Comparison of ENCODE assay signal across 18 cellular contexts in genomic region chr17:73069164-73069774, GRCh38. TPM values are rescaled to one million over a fixed set of nuclear protein-coding genes. Genes with fewer than 3 reads are reported as not detected.
DNase-seq lines count a peak whose midpoint lies in the region; ATAC-seq, FAIRE-seq and TF ChIP-seq lines count a peak whose summit lies in the region.
"Had no signal": no experiment of that assay in that cellular context is flagged by ENCODE, and none has a peak within 500 bp of the region (broad histone marks: within the 10 kb centered on the region; RNA-seq: fewer than 3 reads in every experiment).

No MANE protein-coding gene starts in this region.

- H3K4me2 ChIP-seq in HepG2 (ENCODE audit: low read depth, low read length) = peak overlapping the region; percentile 78

- no peak for TF ChIP-seq POLR2A in HepG2 (IDR thresholded peaks at IDR 0.05; ENCODE audit: insufficient read depth in 1 of 2, low read depth in 2 of 2, low read length in 2 of 2)
- TF ChIP-seq POLR2A in right lobe of liver (IDR thresholded peaks at IDR 0.05) = no peak
- no peak for TF ChIP-seq POLR2A in vagina (IDR thresholded peaks at IDR 0.05)
- no peak for TF ChIP-seq POLR2A in tibial nerve (IDR thresholded peaks at IDR 0.05)

- H4K20me1 ChIP-seq in HepG2 (ENCODE audit: insufficient read depth, low read length) = no peaks in the 10 kb centered on the region

- peaks cover 58% of the 10 kb centered on the region for H3K4me1 ChIP-seq in HepG2 (ENCODE audit: insufficient read depth, low read length)
- no peaks in the 10 kb centered on the region for H3K4me1 ChIP-seq in right lobe of liver
- H3K4me1 ChIP-seq in vagina = peaks cover 40% of the 10 kb centered on the region
- peaks cover 10% of the 10 kb centered on the region for H3K4me1 ChIP-seq in SJCRH30
- peaks cover 0 to 13% (median 3%) of the 10 kb centered on the region in 4 donors for H3K4me1 ChIP-seq in tibial nerve
- H3K4me1 ChIP-seq: upper lobe of right lung had no signal

- H3K9me3 ChIP-seq in HepG2 (ENCODE audit: low read length) (no peaks in the 10 kb centered on the region), right lobe of liver (no peaks in the 10 kb centered on the region), vagina (no peaks in the 10 kb centered on the region), SJCRH30 (replicated peaks) (no peaks in the 10 kb centered on the region), tibial nerve (no peaks in the 10 kb centered on the region)
- H3K9me3 ChIP-seq: left lung, upper lobe of right lung had no signal

- peak overlapping the region; percentile 67 for H3K9ac ChIP-seq in HepG2 (ENCODE audit: insufficient read depth, low read depth, low read length)

- intact Hi-C loops in HepG2 (cut with micrococcal nuclease; ENCODE audit: unreplicated experiment) (no loop called here), right lobe of liver (cut with DNase I) (no loop called here), vagina (cut with DNase I) (no loop called here)

- TF ChIP-seq EP300 in HepG2 (IDR thresholded peaks at IDR 0.05; ENCODE audit: low read depth in 2 of 2, low read length in 2 of 2) (no peak), HepG2 (CRISPR knock-in tag; IDR thresholded peaks at IDR 0.05; ENCODE audit: borderline replicate concordance) (no peak), tibial nerve (IDR thresholded peaks at IDR 0.05) (no peak)

- no peak for FAIRE-seq in HepG2 (lab: Jason Lieb, UNC)
- FAIRE-seq: bronchial epithelial cell had no signal

- TF ChIP-seq RAD21 in HepG2 (CRISPR knock-in tag; IDR thresholded peaks at IDR 0.05) = no peak

- ATAC-seq in HepG2 (no peak), right lobe of liver (no peak)
- ATAC-seq: activated CD4-positive, CD25-positive, alpha-beta regulatory T cell treated with anti-CD3 and anti-CD28 coated beads, Interleukin-2, amount 50 U/mL, for 24 hours; stimulated activated naive B cell treated with anti-CD40 and anti-IgM and Interleukin-4, amounts not matched to agents 10 μg/mL and 1 μg/mL and 100 μg/mL, for 72 hours had no signal

- DNase-seq in HepG2 (ENCODE audit: low spot score) = peak; percentile 49
- no peak for DNase-seq in right lobe of liver
- peak; percentile 75 for DNase-seq in NCI-H2227 (lab: John Stamatoyannopoulos, UW; ENCODE audit: unreplicated experiment)
- peak; percentile 67 for DNase-seq in fibroblast of peridontal ligament (ENCODE audit: extremely low read depth)
- no peak for DNase-seq in vagina (ENCODE audit: extremely low spot score in 2 of 2)
- no peak for DNase-seq in SJCRH30
- no peak for DNase-seq in GF-D8 (lab: John Stamatoyannopoulos, UW)
- no peak for DNase-seq in tibial nerve (ENCODE audit: low spot score in 2 of 2)
- DNase-seq: CD8-positive, alpha-beta memory T cell; erythroblast; Karpas-422; left lung; NCI-H526; stimulated activated naive B cell treated with anti-CD40 and anti-IgM and Interleukin-4, amounts not matched to agents 10 μg/mL and 1 μg/mL and 100 μg/mL, for 72 hours; T-helper 9 cell; upper lobe of right lung had no signal

- in situ Hi-C loops in HepG2 (cut with HindIII; ENCODE audit: extremely low pct_ligation_motif_present, low pct_unique_long_range_greater_than_20kb) = no loop called here

- WGBS in HepG2 (ENCODE audit: low lambda C conversion rate) = 59% methylated on average over 5 of the region's 5 CpGs
- WGBS in right lobe of liver (ENCODE audit: insufficient coverage, low coverage, low lambda C conversion rate, missing lambda C conversion rate) = 66% methylated on average over 5 of the region's 5 CpGs
- WGBS in tibial nerve, 2 donors = 74 to 78% methylated on average over 5 of the region's 5 CpGs

- TF ChIP-seq CTCF in HepG2 (CRISPR knock-in tag; IDR thresholded peaks at IDR 0.05) (no peak), right lobe of liver (IDR thresholded peaks at IDR 0.05) (no peak), vagina (IDR thresholded peaks at IDR 0.05) (no peak), tibial nerve (IDR thresholded peaks at IDR 0.05) (no peak)

- no peaks in the 10 kb centered on the region for H3K79me2 ChIP-seq in HepG2 (ENCODE audit: insufficient read depth, low read length)

- POLR2A ChIA-PET in HepG2 (lab: Yijun Ruan, JAX) = interaction anchor here (1.7 to 2.1 kb wide), 2 partner anchors 21 to 23 kb away, joined by 5 to 6 read pairs; partner anchors contain the start of gene SLC39A11

- H3K4me3 ChIP-seq in HepG2 (replicated peaks in 1 of 3; ENCODE audit: insufficient read depth in 1 of 3, low read depth in 2 of 3, low read length in 3 of 3) (no peak overlapping the region), right lobe of liver (no peak overlapping the region), vagina (no peak overlapping the region), SJCRH30 (no peak overlapping the region), tibial nerve (no peak overlapping the region)
- H3K4me3 ChIP-seq: left lung, upper lobe of right lung had no signal

- no peak overlapping the region for H2AFZ ChIP-seq in HepG2 (ENCODE audit: low read length)

- H3K36me3 ChIP-seq in HepG2 (replicated peaks in 1 of 2; ENCODE audit: control insufficient read depth in 1 of 2, insufficient read depth in 2 of 2, low read length in 2 of 2) = peaks cover 0 to 7% of the 10 kb centered on the region in 2 experiments; a peak in 2 of 5 replicates
- H3K36me3 ChIP-seq in right lobe of liver = peaks cover 0 to 5% (median 0%) of the 10 kb centered on the region in 4 donors
- H3K36me3 ChIP-seq in vagina = peaks cover 0 to 6% of the 10 kb centered on the region in 2 donors
- H3K36me3 ChIP-seq in SJCRH30 = no peaks in the 10 kb centered on the region
- peaks cover 0 to 21% (median 0%) of the 10 kb centered on the region in 3 donors for H3K36me3 ChIP-seq in tibial nerve
- H3K36me3 ChIP-seq: left lung had no signal

- CTCF ChIA-PET in HepG2 (lab: Yijun Ruan, JAX; ENCODE audit: low intra/inter-chr PET ratio, low total read pairs) = no interaction called here

- no peaks in the 10 kb centered on the region for H3K27me3 ChIP-seq in HepG2 (ENCODE audit: control insufficient read depth in 1 of 2, insufficient read depth in 2 of 2, low read length in 2 of 2)
- H3K27me3 ChIP-seq in right lobe of liver = no peaks in the 10 kb centered on the region
- H3K27me3 ChIP-seq in vagina = no peaks in the 10 kb centered on the region
- H3K27me3 ChIP-seq in SJCRH30 = no peaks in the 10 kb centered on the region
- no peaks in the 10 kb centered on the region for H3K27me3 ChIP-seq in tibial nerve
- H3K27me3 ChIP-seq: left lung, upper lobe of right lung had no signal

- no TSS peak for BruUV-seq in HepG2 (replicated peaks; lab: Mats Ljungman, UMichigan)

- H3K27ac ChIP-seq in HepG2 (ENCODE audit: extremely low read length, insufficient read depth, low read length) = peak overlapping the region; percentile 91
- no peak overlapping the region for H3K27ac ChIP-seq in right lobe of liver
- H3K27ac ChIP-seq in vagina = peak overlapping the region; percentile 17
- H3K27ac ChIP-seq in SJCRH30 = no peak overlapping the region
- no peak overlapping the region for H3K27ac ChIP-seq in tibial nerve
- H3K27ac ChIP-seq: upper lobe of right lung had no signal

TF ChIP-seq in HepG2, 621 proteins besides CTCF, POLR2A, EP300 and RAD21 (continues in another document):
- TF ChIP-seq SALL1 (CRISPR knock-in tag; IDR thresholded peaks at IDR 0.05) (no peak), PRMT3 (CRISPR knock-in tag; IDR thresholded peaks at IDR 0.05; ENCODE audit: borderline replicate concordance, low read depth) (peak; percentile 26; the same call in 1 of the 2 replicates), E2F2 (CRISPR knock-in tag; IDR thresholded peaks at IDR 0.05; ENCODE audit: borderline replicate concordance) (0 out of 2 replicates have a peak, but pooled peaks have one; percentile 60), SIX4 (CRISPR knock-in tag; IDR thresholded peaks at IDR 0.05) (no peak), ZNF205 (CRISPR knock-in tag; IDR thresholded peaks at IDR 0.05) (peak; percentile 99), ZMYM3 (CRISPR knock-in tag; IDR thresholded peaks at IDR 0.05) (peak; percentile 68), ZFP36L1 (CRISPR knock-in tag; IDR thresholded peaks at IDR 0.05) (no peak)

RNA-seq across cellular contexts. Expression of gene SLC39A11, which starts 23.2 kb away (rescaled TPM):
- total RNA-seq in HepG2 (2016; rRNA removed; fragmentation: Illumina TruSeq; extraction: Trizol) (19.2 and 31.5 TPM in 2 replicates), right lobe of liver (10 to 100 TPM; 25.4 to 49.6 (median 39.3) TPM), vagina (22.6 TPM), tibial nerve (10 to 100 TPM; 19.9 to 48.4 (median 37.5) TPM)
- 4.1 and 5.7 TPM in 2 replicates for total RNA-seq in HepG2 (2016; cell fraction: cytosol; rRNA removed; fragmentation: Illumina TruSeq; extraction: Trizol; ENCODE audit: low read depth)
- total RNA-seq in HepG2 (2016; cell fraction: insoluble cytoplasmic fraction; rRNA removed; fragmentation: Illumina TruSeq; extraction: Trizol) = 17.6 and 30.8 TPM in 2 replicates
- 11.7 and 12.9 TPM in 2 replicates for total RNA-seq in HepG2 (2016; cell fraction: membrane; rRNA removed; fragmentation: Illumina TruSeq; extraction: Trizol)
- 44.0 and 45.4 TPM in 2 replicates for total RNA-seq in HepG2 (2016; cell fraction: nucleus; rRNA removed; fragmentation: Illumina TruSeq; extraction: Trizol)
- polyA plus RNA-seq in HepG2 (2011; rRNA removed) = 17.2 and 18.4 TPM in 2 replicates
- polyA plus RNA-seq in HepG2 (2011; cell fraction: cytosol; rRNA removed) = 16.2 and 18.4 TPM in 2 replicates
- 15.4 and 18.6 TPM in 2 replicates for polyA plus RNA-seq in HepG2 (2011; cell fraction: nucleus; rRNA removed)
- polyA plus RNA-seq in HepG2 (2012) = 17.7 and 24.6 TPM in 2 replicates
- polyA plus RNA-seq in HepG2 (2016; cell fraction: cytosol; fragmentation: Illumina TruSeq; extraction: Trizol; ENCODE audit: low read depth) = 2.6 and 3.2 TPM in 2 replicates
- 14.1 and 14.5 TPM in 2 replicates for polyA plus RNA-seq in HepG2 (2016; cell fraction: insoluble cytoplasmic fraction; fragmentation: Illumina TruSeq; extraction: Trizol; ENCODE audit: low read depth)
- 6.3 and 6.4 TPM in 2 replicates for polyA plus RNA-seq in HepG2 (2016; cell fraction: membrane; fragmentation: Illumina TruSeq; extraction: Trizol; ENCODE audit: low read depth)
- 27.4 and 30.8 TPM in 2 replicates for polyA plus RNA-seq in HepG2 (2016; cell fraction: nucleus; fragmentation: Illumina TruSeq; extraction: Trizol; ENCODE audit: insufficient read depth, low read depth)
- 37.9 and 99.2 TPM in 2 replicates for polyA minus RNA-seq in HepG2 (2011; rRNA and poly(A)+ RNA removed; ENCODE audit: low replicate concordance)
- polyA minus RNA-seq in HepG2 (2011; cell fraction: cytosol; rRNA and poly(A)+ RNA removed) = 19.3 and 20.3 TPM in 2 replicates
- polyA minus RNA-seq in HepG2 (2011; cell fraction: nucleus; rRNA and poly(A)+ RNA removed) = 52.5 and 61.2 TPM in 2 replicates
- total RNA-seq in SJCRH30 (2014; rRNA removed; shearing (Covaris generic)) = 5.4 and 9.3 TPM in 2 replicates

Comparison
In these comparisons a context has a peak if more than half of its experiments do, and no peak if none do; other contexts are left out.
1. DNase-seq: peak in HepG2 (single experiment), NCI-H2227 (single experiment) and fibroblast of peridontal ligament (single experiment); none in right lobe of liver (0 of 3), vagina (0 of 2), SJCRH30 (0 of 2), GF-D8 (single experiment) and tibial nerve (0 of 2).
2. H3K27ac ChIP-seq: peak in HepG2 (single experiment) and vagina (single experiment); none in right lobe of liver (0 of 3), SJCRH30 (single experiment) and tibial nerve (0 of 4).